ENCODE assay signal across 8 cellular contexts in the genomic region with DNA sequence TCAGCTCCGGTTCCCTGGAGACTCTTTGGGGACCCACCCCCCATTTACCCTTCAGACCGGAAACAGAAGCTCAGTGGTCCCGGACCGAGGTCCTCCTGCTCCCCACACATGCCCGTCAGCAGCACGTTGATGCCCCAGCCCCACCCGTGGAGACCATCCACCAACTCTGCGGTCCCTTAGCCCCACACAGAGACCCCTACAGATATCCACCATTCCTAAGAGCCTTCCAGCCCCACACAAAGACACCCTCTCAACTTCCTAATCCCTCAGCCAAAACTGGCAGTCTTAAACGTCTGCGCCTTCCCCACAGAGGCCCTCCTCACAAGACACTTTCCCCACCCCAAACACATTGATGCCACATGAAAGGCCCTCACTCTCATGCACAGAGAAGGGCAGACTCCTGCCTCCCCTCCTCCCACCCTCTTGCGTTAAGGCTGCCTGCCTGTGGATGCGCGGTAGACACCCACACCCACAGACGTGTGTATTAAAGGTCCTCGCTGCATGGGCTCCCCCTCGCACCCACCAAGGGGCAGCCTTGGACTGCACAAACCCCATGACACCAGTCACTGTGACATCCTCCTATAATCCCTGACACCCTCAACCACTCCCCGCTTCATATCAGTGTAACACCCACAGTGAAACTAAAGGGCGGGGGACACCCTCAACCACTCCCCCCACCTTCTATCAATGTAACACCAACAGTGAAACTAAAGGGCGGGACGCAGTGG. TPM values are rescaled to one million over a fixed set of nuclear protein-coding genes. Genes with fewer than 3 reads are reported as not detected.
DNase-seq lines count a peak whose midpoint lies in the region; ATAC-seq and TF ChIP-seq lines count a peak whose summit lies in the region.

No MANE protein-coding gene starts in this region.

- peaks cover 3% of the 10 kb centered on the region; the same call in 1 of the 2 replicates for H3K36me3 ChIP-seq in DOHH2 (ENCODE audit: control insufficient read depth, low read length)
- H3K36me3 ChIP-seq in testis (ENCODE audit: low read depth, missing control alignments) = no peaks in the 10 kb centered on the region

- peaks cover 15% of the 10 kb centered on the region for H3K79me2 ChIP-seq in DOHH2 (ENCODE audit: control insufficient read depth, low read length)

- H3K9me2 ChIP-seq in DOHH2 (replicated peaks; ENCODE audit: control insufficient read depth, low read length) = no peaks in the 10 kb centered on the region

- no peaks in the 10 kb centered on the region for H4K20me1 ChIP-seq in DOHH2 (ENCODE audit: control insufficient read depth, insufficient read depth, low read depth, low read length)

- intact Hi-C loops in testis (cut with DNase I; ENCODE audit: low total_unique reads) = no loop called here

- H3K4me2 ChIP-seq in DOHH2 (ENCODE audit: low read length) = peak overlapping the region; percentile 86

- peaks cover 24% of the 10 kb centered on the region for H3K4me1 ChIP-seq in DOHH2 (ENCODE audit: control insufficient read depth, low read length)
- peaks cover 9% of the 10 kb centered on the region for H3K4me1 ChIP-seq in testis

- H3K27ac ChIP-seq in DOHH2 (ENCODE audit: low read depth, low read length) (peak overlapping the region; percentile 22; the same call in 1 of the 2 replicates), coronary artery (peak overlapping the region; percentile 47 to 69), testis (no peak overlapping the region)

- H3K4me3 ChIP-seq in DOHH2 (ENCODE audit: low read length) (peak overlapping the region; percentile 81), WI38 (ENCODE audit: low read depth, low read length) (peak overlapping the region; percentile 86), coronary artery (peak overlapping the region; percentile 91), testis (peak overlapping the region; percentile 72 to 79)

- H3F3A ChIP-seq in DOHH2 (ENCODE audit: control insufficient read depth, insufficient read depth) = no peaks in the 10 kb centered on the region

- no peak for TF ChIP-seq POLR2A in testis (IDR thresholded peaks at IDR 0.05)

- 22 to 32% methylated on average over 20 of the region's 20 CpGs for WGBS in testis, 2 donors

- H3K27me3 ChIP-seq in DOHH2 (ENCODE audit: control insufficient read depth, low read length) (no peaks in the 10 kb centered on the region), testis (no peaks in the 10 kb centered on the region)

- TF ChIP-seq CTCF in DOHH2 (IDR thresholded peaks at IDR 0.05; ENCODE audit: low read depth, low read length, poor library complexity, severe bottlenecking) (no peak), WI38 (IDR thresholded peaks at IDR 0.05; ENCODE audit: low read depth, low read length) (no peak), coronary artery (IDR thresholded peaks at IDR 0.05) (no peak), testis (IDR thresholded peaks at IDR 0.05) (no peak)

- ATAC-seq in HG03432 (IDR thresholded peaks at IDR 0.05; ENCODE audit: unreplicated experiment) (peak; percentile 6), GM18511 (IDR thresholded peaks at IDR 0.05; ENCODE audit: unreplicated experiment) (no peak)

- H3K9me3 ChIP-seq in DOHH2 (ENCODE audit: control insufficient read depth, insufficient read depth, low read length) (no peaks in the 10 kb centered on the region), testis (no peaks in the 10 kb centered on the region)

- DNase-seq in coronary artery (ENCODE audit: low spot score) (no peak), lung microvascular endothelial cell (ENCODE audit: low read depth in 2 of 2) (peak; percentile 21 to 32), testis (no peak), NCI-H1105 (lab: John Stamatoyannopoulos, UW) (no peak)

RNA-seq across cellular contexts. Expression of gene RFLNB, which starts 34.9 kb away (rescaled TPM):
- total RNA-seq in lung microvascular endothelial cell = 10.7 and 17.2 TPM in 2 replicates
- total RNA-seq in testis = 1 to 10 TPM; 4.6 to 8.4 TPM
- 8.6 TPM for polyA plus RNA-seq in testis (ENCODE audit: insufficient read depth, low read depth, low replicate concordance)

RNA-seq across cellular contexts. Expression of gene RPH3AL, which starts 58.2 kb away (rescaled TPM):
- total RNA-seq in lung microvascular endothelial cell = 8.9 and 22.2 TPM in 2 replicates
- total RNA-seq in testis = 10 to 100 TPM in 1 of 2 donors, 1 to 10 TPM in 1; 6.5 to 13.5 TPM
- 4.4 TPM for polyA plus RNA-seq in testis (ENCODE audit: insufficient read depth, low read depth, low replicate concordance)

Comparison
In these comparisons a context has a peak if more than half of its experiments do, and no peak if none do; other contexts are left out.
1. H3K27ac ChIP-seq: peak in DOHH2 (single experiment) and coronary artery (2 of 2); none in testis (0 of 2).
2. DNase-seq: peak in lung microvascular endothelial cell (2 of 2); none in coronary artery (single experiment), testis (single experiment) and NCI-H1105 (single experiment).
3. Peak in every context shown above with its lines, with median percentiles within 50 percentile points of each other: H3K4me3 ChIP-seq.